13 cellular contexts compared by ENCODE assay signal in the genomic region with DNA sequence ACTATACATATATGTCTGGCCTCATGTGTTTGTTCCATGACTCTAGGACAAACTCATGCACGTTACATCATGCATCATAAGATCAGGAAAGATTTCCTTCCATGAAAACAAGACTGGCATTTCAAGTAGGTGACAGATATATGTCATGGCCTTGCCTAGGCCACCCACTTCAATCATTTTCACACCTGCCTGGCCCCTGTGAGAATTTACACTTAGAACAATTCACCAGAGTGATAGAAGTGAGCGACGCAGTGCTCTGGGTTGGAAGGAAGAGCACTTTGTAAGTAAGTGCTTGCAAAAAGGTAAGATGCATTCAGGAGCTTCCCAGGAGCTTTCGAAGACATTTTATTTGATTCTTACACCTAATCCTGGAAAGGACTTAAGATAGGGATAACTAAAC. TPM values are rescaled to one million over a fixed set of nuclear protein-coding genes. Genes with fewer than 3 reads are reported as not detected.
"Had no signal": no experiment of that assay in that cellular context is flagged by ENCODE, and none has a peak within 500 bp of the region (broad histone marks: within the 10 kb centered on the region; RNA-seq: fewer than 3 reads in every experiment).

No MANE protein-coding gene starts in this region.

- H3K27ac Mint-ChIP-seq: activated naive CD4-positive, alpha-beta T cell treated with anti-CD3 and anti-CD28 coated beads, Interleukin-2, amount 50 U/mL, for 72 hours; activated T-helper 2 cell treated with anti-CD3 and anti-CD28 coated beads, Interferon-gamma antibody, Interleukin-2, Interleukin-4, amounts not matched to agents 10 μg/mL and 5 μg/mL and 100 μg/mL, durations not matched to agents 14 hours and 24 hours and 36 hours had no signal

- DNase-seq: aorta, hypothalamus, right cardiac atrium had no signal

- H3K36me3 Mint-ChIP-seq: activated naive CD4-positive, alpha-beta T cell treated with anti-CD3 and anti-CD28 coated beads, Interleukin-2, amount 50 U/mL, for 72 hours had no signal

- H3K4me3 ChIP-seq: esophagus muscularis mucosa, tibial nerve, vagina had no signal

- H3K36me3 ChIP-seq: esophagus muscularis mucosa, tibial nerve, vagina had no signal

- H3K9me3 Mint-ChIP-seq: activated T-helper 2 cell treated with anti-CD3 and anti-CD28 coated beads, Interferon-gamma antibody, Interleukin-2, Interleukin-4, amounts not matched to agents 10 μg/mL and 5 μg/mL and 100 μg/mL, durations not matched to agents 14 hours and 24 hours and 36 hours had no signal

- H3K9me3 ChIP-seq: esophagus muscularis mucosa, tibial nerve, vagina had no signal

- H3K4me1 ChIP-seq: tibial nerve, vagina had no signal

- H3K27ac ChIP-seq: esophagus muscularis mucosa, tibial nerve, vagina had no signal

- H3K27me3 ChIP-seq: esophagus muscularis mucosa, tibial nerve, vagina had no signal

- FAIRE-seq: bronchial epithelial cell, small intestine, TTC549 had no signal

- ATAC-seq: right cardiac atrium had no signal

RNA-seq across cellular contexts. Expression of a gene that starts 39.5 kb away (rescaled TPM):
- total RNA-seq: bronchial epithelial cell, fibroblast of villous mesenchyme, myocyte, tibial nerve, vagina had no signal
